ENCODE assay signal across 8 cellular contexts in the genomic region with DNA sequence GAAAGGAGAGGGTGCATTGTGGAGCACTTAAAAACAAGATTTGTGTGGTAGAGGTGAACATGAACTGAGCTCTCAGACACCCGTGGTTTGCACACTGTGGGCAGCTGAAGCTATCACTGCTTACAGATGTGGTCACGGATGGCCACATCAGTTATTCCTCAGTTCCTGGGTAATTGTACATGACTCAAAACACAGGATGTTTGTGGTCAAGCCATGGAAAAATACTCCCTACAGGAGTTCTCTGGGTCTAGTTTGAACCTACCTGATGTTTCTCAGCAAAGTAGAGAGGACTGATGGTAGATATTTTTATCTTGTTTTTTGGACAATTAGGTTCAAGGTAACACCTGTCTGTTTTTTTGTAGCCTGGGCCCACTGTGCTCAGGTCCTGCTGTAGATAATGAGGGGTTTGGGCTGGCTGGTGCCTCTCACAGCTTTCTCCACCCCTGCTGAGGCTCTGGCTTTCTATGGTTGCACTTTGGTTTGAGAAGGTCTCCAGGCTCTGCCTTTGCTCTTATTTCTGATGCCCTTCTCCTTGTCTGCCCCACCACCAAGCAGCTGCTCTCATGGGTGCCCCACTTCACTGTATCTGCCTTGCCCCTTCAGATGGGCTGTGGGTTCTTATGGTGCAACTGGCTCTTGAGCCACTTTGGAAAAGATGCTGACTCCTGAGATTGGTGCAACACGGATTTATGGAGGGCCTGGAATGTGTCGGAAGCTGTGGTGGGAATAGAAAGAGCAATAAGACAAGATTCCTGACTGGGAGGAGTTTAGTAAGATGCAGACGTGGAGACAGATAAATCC. TPM values are rescaled to one million over a fixed set of nuclear protein-coding genes. Genes with fewer than 3 reads are reported as not detected.
DNase-seq lines count a peak whose midpoint lies in the region; ATAC-seq and TF ChIP-seq lines count a peak whose summit lies in the region.

No MANE protein-coding gene starts in this region.

- in situ Hi-C loops in GM13976 (cut with MboI; ENCODE audit: low sequenced_read_pairs, unreplicated experiment), result no loop called here

- no peaks in the 10 kb centered on the region for H3K36me3 Mint-ChIP-seq in stimulated activated memory B cell treated with anti-CD40 and anti-IgM and Interleukin-4, amounts not matched to agents 10 μg/mL and 1 μg/mL and 100 μg/mL, for 72 hours

- H3K4me1 ChIP-seq in right cardiac atrium (ENCODE audit: control insufficient read depth, insufficient read depth, low read length), result no peaks in the 10 kb centered on the region

- peak; percentile 31 for ATAC-seq in stimulated activated memory B cell treated with anti-CD40 and anti-IgM and Interleukin-4, amounts not matched to agents 10 μg/mL and 1 μg/mL and 100 μg/mL, for 72 hours
- ATAC-seq in GM19328 (IDR thresholded peaks at IDR 0.05; ENCODE audit: unreplicated experiment), result no peak
- no peak for ATAC-seq in right cardiac atrium

- peaks cover 8% of the 10 kb centered on the region for H3K4me1 Mint-ChIP-seq in stimulated activated memory B cell treated with anti-CD40 and anti-IgM and Interleukin-4, amounts not matched to agents 10 μg/mL and 1 μg/mL and 100 μg/mL, for 72 hours

- H3K27ac Mint-ChIP-seq in stimulated activated memory B cell treated with anti-CD40 and anti-IgM and Interleukin-4, amounts not matched to agents 10 μg/mL and 1 μg/mL and 100 μg/mL, for 72 hours, result no peak overlapping the region

- no peak overlapping the region for H3K27ac ChIP-seq in right cardiac atrium (ENCODE audit: low read length)

- TF ChIP-seq CTCF in fibroblast of the aortic adventitia (IDR thresholded peaks at IDR 0.05; ENCODE audit: insufficient read depth, low read length) (no peak), GM13976 (IDR thresholded peaks at IDR 0.05; ENCODE audit: borderline replicate concordance, control extremely low read depth, extremely low read depth, insufficient read depth, missing control alignments) (no peak)

- WGBS in right cardiac atrium, result 65% methylated on average over 5 of the region's 5 CpGs

- peaks cover 35% of the 10 kb centered on the region for H3K27me3 Mint-ChIP-seq in stimulated activated memory B cell treated with anti-CD40 and anti-IgM and Interleukin-4, amounts not matched to agents 10 μg/mL and 1 μg/mL and 100 μg/mL, for 72 hours

- intact Hi-C loops in right cardiac atrium (cut with DNase I), result no loop called here

- no peaks in the 10 kb centered on the region for H3K36me3 ChIP-seq in MG63

- H3K9me3 ChIP-seq in MG63, result no peaks in the 10 kb centered on the region
- no peaks in the 10 kb centered on the region for H3K9me3 ChIP-seq in right cardiac atrium (ENCODE audit: control insufficient read depth, low read length)

- no peaks in the 10 kb centered on the region for H3K9me3 Mint-ChIP-seq in stimulated activated memory B cell treated with anti-CD40 and anti-IgM and Interleukin-4, amounts not matched to agents 10 μg/mL and 1 μg/mL and 100 μg/mL, for 72 hours

- H3K27me3 ChIP-seq in MG63, result no peaks in the 10 kb centered on the region
- no peaks in the 10 kb centered on the region for H3K27me3 ChIP-seq in right cardiac atrium (ENCODE audit: control insufficient read depth, insufficient read depth)

- no peak overlapping the region for H3K4me3 Mint-ChIP-seq in stimulated activated memory B cell treated with anti-CD40 and anti-IgM and Interleukin-4, amounts not matched to agents 10 μg/mL and 1 μg/mL and 100 μg/mL, for 72 hours

- DNase-seq in MG63 (peak; percentile 58), fibroblast of the aortic adventitia (ENCODE audit: low read depth) (peak; percentile 75), GM13976 (ENCODE audit: low spot score) (no peak), right cardiac atrium (no peak), NCI-H128 (lab: John Stamatoyannopoulos, UW; ENCODE audit: unreplicated experiment) (no peak)
- DNase-seq in activated CD8-positive, alpha-beta memory T cell treated with anti-CD3 and anti-CD28 coated beads for 48 hours (ENCODE audit: low read depth in 2 of 3, low spot score in 2 of 3), result peak in 2 of 3 experiments; percentile 50 to 55

- no peak overlapping the region for H3K4me3 ChIP-seq in MG63
- H3K4me3 ChIP-seq in fibroblast of the aortic adventitia (ENCODE audit: low read depth, low read length), result no peak overlapping the region
- H3K4me3 ChIP-seq in right cardiac atrium (ENCODE audit: low read length), result no peak overlapping the region

RNA-seq across cellular contexts. Expression of a gene that starts 40.1 kb away (rescaled TPM):
- 0.03 and 1.3 TPM in 2 replicates for total RNA-seq in MG63 (2014; rRNA removed; shearing (Covaris generic); ENCODE audit: low replicate concordance)
- total RNA-seq in fibroblast of the aortic adventitia (ENCODE audit: low replicate concordance) (1.3 and 32.8 TPM in 2 replicates), right cardiac atrium (under 1 TPM; 0.31 to 0.72 (median 0.46) TPM)
- polyA plus RNA-seq in right cardiac atrium, result 0.09 TPM

Comparison
In these comparisons a context has a peak if more than half of its experiments do, and no peak if none do; other contexts are left out.
1. DNase-seq: peak in MG63 (single experiment), activated CD8-positive, alpha-beta memory T cell treated with anti-CD3 and anti-CD28 coated beads for 48 hours (2 of 3) and fibroblast of the aortic adventitia (single experiment); none in GM13976 (single experiment), right cardiac atrium (0 of 3) and NCI-H128 (single experiment).